21 cellular contexts compared by ENCODE assay signal in genomic region chr9:38006163-38006562, GRCh38.
A peak's percentile ranks its signal among the peaks of the same experiment; 100 is the strongest.
DNase-seq lines count a peak whose midpoint lies in the region; ATAC-seq, FAIRE-seq and TF ChIP-seq lines count a peak whose summit lies in the region.
"Had no signal": no experiment of that assay in that cellular context is flagged by ENCODE, and none has a peak within 500 bp of the region (broad histone marks: within the 10 kb centered on the region; RNA-seq: fewer than 3 reads in every experiment).

No MANE protein-coding gene starts in this region.

- FAIRE-seq in HepG2 (lab: Jason Lieb, UNC) = no peak
- FAIRE-seq: endometrium, HTR-8/SVneo had no signal

- TF ChIP-seq CTCF in HepG2 (CRISPR knock-in tag; IDR thresholded peaks at IDR 0.05) (no peak), right lobe of liver (IDR thresholded peaks at IDR 0.05) (no peak), dorsolateral prefrontal cortex (IDR thresholded peaks at IDR 0.05 in 54 of 56, conservative IDR thresholded peaks at IDR 0.05 in 2 of 56; ENCODE audit: low read depth in 1 of 56, partially characterized antibody in 56 of 56) (no peak)

- H3K27ac ChIP-seq in HepG2 (ENCODE audit: extremely low read length, insufficient read depth, low read length) (no peak overlapping the region), right lobe of liver (no peak overlapping the region), dorsolateral prefrontal cortex (peak overlapping the region in 39 of 59 donors; percentile 13 to 96 (median 59)), mesenchymal stem cell (ENCODE audit: low read length, poor library complexity, severe bottlenecking) (peak overlapping the region; percentile 1)
- H3K27ac ChIP-seq: uterus had no signal

- POLR2A ChIA-PET in HepG2 (lab: Yijun Ruan, JAX) = no interaction called here
- POLR2A ChIA-PET in HEK293T (lab: Yijun Ruan, JAX) = no interaction called here

- no peak overlapping the region for H3K4me2 ChIP-seq in HepG2 (ENCODE audit: low read depth, low read length)
- H3K4me2 ChIP-seq in mesenchymal stem cell (ENCODE audit: low read length, poor library complexity, severe bottlenecking) = no peak overlapping the region

- peak overlapping the region; percentile 43 for H4K91ac ChIP-seq in mesenchymal stem cell (ENCODE audit: low read length)

- WGBS in HepG2 (ENCODE audit: low lambda C conversion rate) = 86% methylated on average over 7 of the region's 7 CpGs
- 92% methylated on average over 2 of the region's 7 CpGs for WGBS in right lobe of liver (ENCODE audit: insufficient coverage, low coverage, low lambda C conversion rate, missing lambda C conversion rate)
- WGBS in mesenchymal stem cell = 82% methylated on average over 7 of the region's 7 CpGs

- TF ChIP-seq POLR2A in HepG2 (IDR thresholded peaks at IDR 0.05; ENCODE audit: insufficient read depth in 1 of 2, low read depth in 2 of 2, low read length in 2 of 2) (no peak), right lobe of liver (IDR thresholded peaks at IDR 0.05) (no peak)

- peaks cover 44% of the 10 kb centered on the region for H4K20me1 ChIP-seq in HepG2 (ENCODE audit: insufficient read depth, low read length)

- no peak overlapping the region for H3K4me3 ChIP-seq in HepG2 (replicated peaks in 1 of 3; ENCODE audit: insufficient read depth in 1 of 3, low read depth in 2 of 3, low read length in 3 of 3)
- no peak overlapping the region for H3K4me3 ChIP-seq in right lobe of liver
- no peak overlapping the region for H3K4me3 ChIP-seq in dorsolateral prefrontal cortex
- no peak overlapping the region for H3K4me3 ChIP-seq in mesenchymal stem cell (ENCODE audit: insufficient read depth in 1 of 2, low read depth in 1 of 2, low read length in 2 of 2)
- H3K4me3 ChIP-seq: lower lobe of right lung, MG63, uterus had no signal

- H3K9me3 ChIP-seq in HepG2 (ENCODE audit: low read length) (no peaks in the 10 kb centered on the region), right lobe of liver (no peaks in the 10 kb centered on the region), mesenchymal stem cell (ENCODE audit: control insufficient read depth, low read length) (no peaks in the 10 kb centered on the region)
- H3K9me3 ChIP-seq: lower lobe of right lung, MG63, uterus had no signal

- peaks cover 37% of the 10 kb centered on the region for H3K4me1 ChIP-seq in HepG2 (ENCODE audit: insufficient read depth, low read length)
- H3K4me1 ChIP-seq in right lobe of liver = peaks cover 0 to 21% (median 13%) of the 10 kb centered on the region in 4 donors
- peaks cover 70% of the 10 kb centered on the region for H3K4me1 ChIP-seq in mesenchymal stem cell (ENCODE audit: control insufficient read depth, insufficient read depth, low read depth, low read length)
- H3K4me1 ChIP-seq: uterus had no signal

- no peak overlapping the region for H3K14ac ChIP-seq in mesenchymal stem cell (ENCODE audit: low read length in 2 of 2)

- CTCF ChIA-PET in HepG2 (lab: Yijun Ruan, JAX; ENCODE audit: low intra/inter-chr PET ratio, low total read pairs) = no interaction called here
- CTCF ChIA-PET in HEK293T (lab: Yijun Ruan, JAX) = no interaction called here

- H3K36me3 ChIP-seq in HepG2 (replicated peaks in 1 of 2; ENCODE audit: control insufficient read depth in 1 of 2, insufficient read depth in 2 of 2, low read length in 2 of 2) (peaks cover 37 to 62% of the 10 kb centered on the region in 2 experiments), right lobe of liver (no peaks in the 10 kb centered on the region), mesenchymal stem cell (ENCODE audit: control insufficient read depth in 1 of 2, insufficient read depth in 2 of 2, low read depth in 1 of 2, low read length in 2 of 2) (peaks cover 4 to 47% of the 10 kb centered on the region in 2 experiments)
- H3K36me3 ChIP-seq: lower lobe of right lung, MG63, uterus had no signal

- in situ Hi-C loops in HepG2 (cut with HindIII; ENCODE audit: extremely low pct_ligation_motif_present, low pct_unique_long_range_greater_than_20kb) = loop anchor here (5.0 kb wide), 1 partner anchor 44 kb away; no protein-coding TSS in a partner anchor

- no TSS peak for BruUV-seq in HepG2 (replicated peaks; lab: Mats Ljungman, UMichigan)

- peak overlapping the region; percentile 1 for H2AK5ac ChIP-seq in mesenchymal stem cell (ENCODE audit: low read length, severe bottlenecking)

- H3K79me1 ChIP-seq in mesenchymal stem cell (replicated peaks; ENCODE audit: low read length, poor library complexity, severe bottlenecking) = peaks cover 7% of the 10 kb centered on the region

- no peak overlapping the region for H3K23ac ChIP-seq in mesenchymal stem cell (ENCODE audit: low read length in 2 of 2)

- peak overlapping the region; percentile 5 for H4K8ac ChIP-seq in mesenchymal stem cell (ENCODE audit: low read length)

- H2BK5ac ChIP-seq in mesenchymal stem cell (ENCODE audit: low read depth, low read length, poor library complexity, severe bottlenecking) = no peak overlapping the region

- TF ChIP-seq RAD21 in HepG2 (CRISPR knock-in tag; IDR thresholded peaks at IDR 0.05) = no peak

- H3K79me2 ChIP-seq in HepG2 (ENCODE audit: insufficient read depth, low read length) = peaks cover 73% of the 10 kb centered on the region

- intact Hi-C loops in HepG2 (cut with micrococcal nuclease; ENCODE audit: unreplicated experiment) (loop anchor here (5.0 kb wide), 1 partner anchor 39 kb away; no protein-coding TSS in a partner anchor), right lobe of liver (cut with DNase I) (no loop called here), dorsolateral prefrontal cortex (cut with DNase I) (no loop called here)

- no peaks in the 10 kb centered on the region for H3K27me3 ChIP-seq in HepG2 (ENCODE audit: control insufficient read depth in 1 of 2, insufficient read depth in 2 of 2, low read length in 2 of 2)
- no peaks in the 10 kb centered on the region for H3K27me3 ChIP-seq in right lobe of liver
- H3K27me3 ChIP-seq in dorsolateral prefrontal cortex = no peaks in the 10 kb centered on the region
- no peaks in the 10 kb centered on the region for H3K27me3 ChIP-seq in mesenchymal stem cell (ENCODE audit: control insufficient read depth in 1 of 2, insufficient read depth in 1 of 2, low read length in 2 of 2)
- H3K27me3 ChIP-seq: MG63, uterus had no signal

- DNase-seq in HepG2 (ENCODE audit: low spot score) = no peak
- DNase-seq in right lobe of liver = no peak
- DNase-seq in dorsolateral prefrontal cortex = no peak
- no peak for DNase-seq in mesenchymal stem cell
- no peak for DNase-seq in COLO829 (ENCODE audit: low spot score)
- DNase-seq in RKO (ENCODE audit: low spot score) = no peak
- no peak for DNase-seq in HEK293T (ENCODE audit: extremely low spot score)
- DNase-seq: activated B cell treated with CpG ODN at 0.5 μM for 24 hours; CD4-positive, CD25-positive, alpha-beta regulatory T cell; DMS79 treated with DMSO at 0.1 percent for 48 hours; lower lobe of right lung; MG63; naive thymus-derived CD8-positive, alpha-beta T cell; NCI-H146; NCI-H446 treated with DMSO at 0.1 percent for 48 hours; SHP77 treated with DMSO at 0.1 percent for 48 hours; stimulated activated naive CD8-positive, alpha-beta T cell treated with anti-CD3 and anti-CD28 coated beads, Interleukin-15, Interleukin-2, amounts not matched to agents 100 U/mL and 50 U/mL, for 24 hours; uterus had no signal

- no peak overlapping the region for H3K18ac ChIP-seq in mesenchymal stem cell (ENCODE audit: low read depth in 1 of 2, low read length in 2 of 2)

- no peak overlapping the region for H2BK15ac ChIP-seq in mesenchymal stem cell (ENCODE audit: low read depth, poor library complexity, severe bottlenecking)

- no peak overlapping the region for H2BK120ac ChIP-seq in mesenchymal stem cell (ENCODE audit: low read depth, low read length)

- H2AFZ ChIP-seq in HepG2 (ENCODE audit: low read length) (no peak overlapping the region), mesenchymal stem cell (ENCODE audit: low read depth, low read length) (no peak overlapping the region)

- ATAC-seq in HepG2 = no peak
- ATAC-seq in right lobe of liver = no peak
- no peak for ATAC-seq in HG03439 (IDR thresholded peaks at IDR 0.05; ENCODE audit: unreplicated experiment)
- ATAC-seq: lower lobe of right lung; naive thymus-derived CD8-positive, alpha-beta T cell; stimulated activated naive CD8-positive, alpha-beta T cell treated with anti-CD3 and anti-CD28 coated beads, Interleukin-15, Interleukin-2, amounts not matched to agents 100 U/mL and 50 U/mL, for 24 hours had no signal

- TF ChIP-seq EP300 in HepG2 (IDR thresholded peaks at IDR 0.05; ENCODE audit: low read depth in 2 of 2, low read length in 2 of 2) = no peak
- no peak for TF ChIP-seq EP300 in HepG2 (CRISPR knock-in tag; IDR thresholded peaks at IDR 0.05; ENCODE audit: borderline replicate concordance)

- H3K4ac ChIP-seq in mesenchymal stem cell (ENCODE audit: low read depth in 1 of 2, low read length in 2 of 2) = no peak overlapping the region

- H3K9ac ChIP-seq in HepG2 (ENCODE audit: insufficient read depth, low read depth, low read length) = no peak overlapping the region
- H3K9ac ChIP-seq in mesenchymal stem cell (ENCODE audit: low read length) = no peak overlapping the region

- peak overlapping the region in 1 of 2 experiments; percentile 38 for H2BK12ac ChIP-seq in mesenchymal stem cell (ENCODE audit: low read length in 2 of 2)

TF ChIP-seq in HepG2, 621 proteins besides CTCF, POLR2A, EP300 and RAD21:
- no peak for TF ChIP-seq ZNF660 (CRISPR knock-in tag; IDR thresholded peaks at IDR 0.05; ENCODE audit: borderline replicate concordance, low read depth)
- 0 out of 2 replicates have a peak, but pooled peaks have one; percentile 52 for TF ChIP-seq ZNF547 (CRISPR knock-in tag; IDR thresholded peaks at IDR 0.05)

TF ChIP-seq in HEK293T, 16 proteins besides CTCF, POLR2A, EP300 and RAD21 (continues in another document):
- TF ChIP-seq FOXM1 (IDR thresholded peaks at IDR 0.05; ENCODE audit: borderline replicate concordance) = no peak
- TF ChIP-seq FOXK2 (IDR thresholded peaks at IDR 0.05) = no peak
- TF ChIP-seq ZNF384 (IDR thresholded peaks at IDR 0.05) = no peak
- TF ChIP-seq ARNT (IDR thresholded peaks at IDR 0.05) = no peak
- TF ChIP-seq FOXA1 (IDR thresholded peaks at IDR 0.05) = no peak
- TF ChIP-seq PKNOX1 (IDR thresholded peaks at IDR 0.05) = no peak
- no peak for TF ChIP-seq LEF1 (IDR thresholded peaks at IDR 0.05; ENCODE audit: borderline replicate concordance)
- no peak for TF ChIP-seq BHLHE40 (IDR thresholded peaks at IDR 0.05; ENCODE audit: borderline replicate concordance)
- no peak for TF ChIP-seq ELF4 (IDR thresholded peaks at IDR 0.05)
- no peak for TF ChIP-seq TARDBP (IDR thresholded peaks at IDR 0.05)
- TF ChIP-seq SUZ12 (IDR thresholded peaks at IDR 0.05) = no peak
- no peak for TF ChIP-seq CTBP1 (IDR thresholded peaks at IDR 0.05; ENCODE audit: borderline replicate concordance)

Comparison
In these comparisons a context has a peak if more than half of its experiments do, and no peak if none do; other contexts are left out.
1. H3K27ac ChIP-seq: peak in dorsolateral prefrontal cortex (39 of 59) and mesenchymal stem cell (single experiment); none in HepG2 (single experiment) and right lobe of liver (0 of 3).